25 cellular contexts compared by ENCODE assay signal in the genomic region with DNA sequence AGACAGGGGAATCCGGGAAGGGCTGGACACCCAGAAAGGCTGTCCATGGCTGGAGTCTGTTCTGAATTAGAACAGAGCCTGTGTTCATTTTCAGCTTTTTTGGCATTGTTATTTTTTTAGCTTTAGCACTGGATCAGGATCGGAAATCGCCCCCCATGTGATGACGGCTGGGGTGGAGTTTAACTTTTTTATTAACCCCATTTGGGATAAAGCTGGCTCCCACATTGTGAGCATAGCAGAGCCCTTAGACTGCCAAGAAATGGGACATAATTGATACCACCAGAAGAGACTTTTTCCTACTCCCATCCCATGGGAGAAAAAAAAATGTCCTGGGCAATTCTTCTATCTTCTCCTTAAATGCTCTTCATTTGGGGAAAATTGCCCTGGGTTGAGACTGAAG. TPM values are rescaled to one million over a fixed set of nuclear protein-coding genes. Genes with fewer than 3 reads are reported as not detected.
DNase-seq lines count a peak whose midpoint lies in the region; FAIRE-seq and TF ChIP-seq lines count a peak whose summit lies in the region.
"Had no signal": no experiment of that assay in that cellular context is flagged by ENCODE, and none has a peak within 500 bp of the region (broad histone marks: within the 10 kb centered on the region; RNA-seq: fewer than 3 reads in every experiment).

No MANE protein-coding gene starts in this region.

- H3K9ac ChIP-seq in subcutaneous abdominal adipose tissue (ENCODE audit: low read length in 5 of 5) (no peak overlapping the region), kidney (ENCODE audit: low read length in 2 of 2) (no peak overlapping the region)

- no peaks in the 10 kb centered on the region for H3K27me3 ChIP-seq in subcutaneous abdominal adipose tissue (ENCODE audit: control insufficient read depth in 5 of 5, insufficient read depth in 4 of 5, low read length in 5 of 5)

- H3K4me1 ChIP-seq in subcutaneous abdominal adipose tissue (ENCODE audit: control insufficient read depth in 5 of 5, insufficient read depth in 5 of 5, low read length in 5 of 5), result peaks cover 0 to 17% (median 15%) of the 10 kb centered on the region in 5 donors
- peaks cover 0 to 3% of the 10 kb centered on the region in 2 donors for H3K4me1 ChIP-seq in kidney (ENCODE audit: control insufficient read depth in 1 of 2, insufficient read depth in 1 of 2, low read depth in 1 of 2, low read length in 2 of 2)

- H3K27ac ChIP-seq in subcutaneous abdominal adipose tissue (ENCODE audit: low read depth, low read length), result peak overlapping the region; percentile 9
- H3K27ac ChIP-seq in kidney (ENCODE audit: low read depth in 2 of 2, low read length in 2 of 2), result no peak overlapping the region
- H3K27ac ChIP-seq: SK-N-MC had no signal

- H3K9me3 ChIP-seq in subcutaneous abdominal adipose tissue (ENCODE audit: control insufficient read depth in 5 of 5, low read length in 5 of 5) (no peaks in the 10 kb centered on the region), kidney (ENCODE audit: control insufficient read depth in 1 of 2, low read length in 2 of 2) (no peaks in the 10 kb centered on the region)

- peaks cover 0 to 7% (median 0%) of the 10 kb centered on the region in 5 donors for H3K36me3 ChIP-seq in subcutaneous abdominal adipose tissue (ENCODE audit: control insufficient read depth in 5 of 5, insufficient read depth in 5 of 5, low read length in 5 of 5)
- no peaks in the 10 kb centered on the region for H3K36me3 ChIP-seq in kidney (ENCODE audit: control insufficient read depth in 1 of 2, insufficient read depth in 2 of 2, low read length in 2 of 2)

- H3K4me3 ChIP-seq in subcutaneous abdominal adipose tissue (ENCODE audit: low read depth in 1 of 5, low read length in 5 of 5), result no peak overlapping the region
- H3K4me3 ChIP-seq in kidney (ENCODE audit: low read length in 2 of 2), result no peak overlapping the region
- H3K4me3 ChIP-seq: SK-N-MC had no signal

- intact Hi-C loops in kidney (cut with DNase I) (no loop called here), head of caudate nucleus (cut with DNase I) (no loop called here)

- DNase-seq in AG20443 (ENCODE audit: low spot score), result peak; percentile 50
- peak; percentile 33 for DNase-seq in EH (ENCODE audit: low read depth)
- DNase-seq in fibroblast of gingiva (ENCODE audit: low read depth), result peak; percentile 53
- no peak for DNase-seq in GF-D8 (lab: John Stamatoyannopoulos, UW)
- no peak for DNase-seq in cortex of kidney (lab: John Stamatoyannopoulos, UW)
- no peak for DNase-seq in kidney
- DNase-seq in head of caudate nucleus, result no peak
- DNase-seq: ACHN; C1 segment of cervical spinal cord; DND-41; NCI-H1092 treated with DMSO at 0.1 percent for 48 hours; NCI-H1694; NCI-H2081 treated with DMSO at 0.1 percent for 48 hours; NCI-H748 treated with DMSO at 0.1 percent for 48 hours; NK-92 treated with Interleukin-12 subunit alpha and Interleukin-12 subunit beta, amount 100 ng/mL, for 24 hours; SHP77 had no signal

- TF ChIP-seq CTCF in kidney (IDR thresholded peaks at IDR 0.05; ENCODE audit: borderline replicate concordance, extremely low read depth, insufficient read depth), result no peak

- no peak for FAIRE-seq in kidney (lab: Jason Lieb, UNC)
- FAIRE-seq: G401.6, GM12891, GM18507, H1, RCC 7860 had no signal

RNA-seq across cellular contexts. Expression of a gene that starts 52.4 kb away (rescaled TPM):
- 54.1 TPM for total RNA-seq in kidney
- polyA plus RNA-seq in kidney (ENCODE audit: insufficient read depth, low read depth, low replicate concordance), result 14.5 TPM
- total RNA-seq: NCI-H460, OCI-LY7 had no signal

Comparison
In these comparisons a context has a peak if more than half of its experiments do, and no peak if none do; other contexts are left out.
1. DNase-seq: peak in AG20443 (single experiment), EH (single experiment) and fibroblast of gingiva (single experiment); none in GF-D8 (single experiment), cortex of kidney (single experiment), kidney (single experiment) and head of caudate nucleus (0 of 42).